ENCODE assay signal across 23 cellular contexts in genomic region chr16:1670371-1670770, GRCh38.
"Had no signal": no experiment of that assay in that cellular context is flagged by ENCODE, and none has a peak within 500 bp of the region (broad histone marks: within the 10 kb centered on the region; RNA-seq: fewer than 3 reads in every experiment).

No MANE protein-coding gene starts in this region.

- H3K27me3 ChIP-seq: colonic mucosa, esophagus squamous epithelium, gastrocnemius medialis, heart right ventricle, left lung had no signal

- H3K4me3 ChIP-seq: colonic mucosa, esophagus squamous epithelium, gastrocnemius medialis, heart right ventricle, left lung, lower lobe of right lung, mucosa of descending colon had no signal

- H3K27ac ChIP-seq: colonic mucosa, epithelial cell of prostate, esophagus squamous epithelium, gastrocnemius medialis, heart right ventricle, left lung, lower lobe of right lung had no signal

- ATAC-seq: effector memory CD8-positive, alpha-beta T cell; gastrocnemius medialis; heart right ventricle; left cardiac atrium; left lung; left ventricle myocardium superior; lower lobe of right lung; mucosa of descending colon had no signal

- FAIRE-seq: endometrium had no signal

- H3K4me1 ChIP-seq: colonic mucosa, esophagus squamous epithelium, gastrocnemius medialis, heart right ventricle, left lung, lower lobe of right lung had no signal

- DNase-seq: colonic mucosa; cortex of kidney; effector CD8-positive, alpha-beta T cell; effector memory CD8-positive, alpha-beta T cell; endodermal cell; erythroblast; esophagus squamous epithelium; foreskin fibroblast; foreskin melanocyte; gastrocnemius medialis; glutamatergic neuron; head of caudate nucleus; heart right ventricle; hypothalamus; immature natural killer cell; left cardiac atrium; left ventricle myocardium superior; lower lobe of right lung; mesenchymal stem cell had no signal

- H3K9me3 ChIP-seq: colonic mucosa, esophagus squamous epithelium, gastrocnemius medialis, heart right ventricle, left lung, lower lobe of right lung, mucosa of descending colon had no signal
